Comparison of ENCODE assay signal across 29 cellular contexts in the genomic region with DNA sequence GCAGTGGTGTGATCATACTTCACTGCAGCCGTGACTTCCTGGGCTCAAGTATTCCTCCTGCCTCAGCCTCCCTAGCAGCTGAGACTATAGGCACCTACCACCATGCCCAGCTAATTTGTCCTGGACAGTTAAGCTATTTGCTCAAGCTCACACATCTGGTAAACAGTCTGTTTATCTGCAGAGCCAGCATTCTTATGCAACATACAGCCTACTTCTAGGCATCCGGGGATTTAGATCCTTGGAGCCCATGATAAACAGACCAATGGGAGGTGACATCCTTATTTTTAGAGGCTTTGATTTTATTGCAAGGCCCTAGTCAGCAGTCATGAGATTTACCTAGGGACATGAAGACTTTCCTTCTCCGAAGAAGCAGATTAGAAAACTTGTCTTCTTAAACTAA. TPM values are rescaled to one million over a fixed set of nuclear protein-coding genes. Genes with fewer than 3 reads are reported as not detected.
"Had no signal": no experiment of that assay in that cellular context is flagged by ENCODE, and none has a peak within 500 bp of the region (broad histone marks: within the 10 kb centered on the region; RNA-seq: fewer than 3 reads in every experiment).

No MANE protein-coding gene starts in this region.

- H3K4me3 Mint-ChIP-seq: activated naive CD8-positive, alpha-beta T cell; activated T-cell treated with anti-CD3 and anti-CD28 coated beads, Interleukin-2, amount 50 U/mL, for 72 hours; neural progenitor cell; T-helper 1 cell treated with Interleukin-12 subunit alpha and Interleukin-12 subunit beta and Interleukin-4 antibody, amounts not matched to agents 30 μg/mL and 1 μg/mL, for 36 hours; type B pancreatic cell had no signal

- H3K27ac ChIP-seq: neural progenitor cell, parathyroid adenoma, psoas muscle, thoracic aorta, VCaP had no signal

- H3K4me2 ChIP-seq: neural progenitor cell had no signal

- H3K9ac ChIP-seq: neural progenitor cell, parathyroid adenoma had no signal

- H3K9me3 ChIP-seq: heart right ventricle, left ventricle myocardium inferior, psoas muscle, sigmoid colon, thoracic aorta, uterus had no signal

- H2AFZ ChIP-seq: neural progenitor cell, parathyroid adenoma had no signal

- H3K36me3 Mint-ChIP-seq: neural progenitor cell had no signal

- H3K4me1 ChIP-seq: neural progenitor cell had no signal

- H3K4me3 ChIP-seq: heart right ventricle, left ventricle myocardium inferior, neural progenitor cell, psoas muscle, sigmoid colon, thoracic aorta, uterus had no signal

- FAIRE-seq: endothelial cell of umbilical vein, islet of Langerhans, small intestine, TTC549 had no signal

- H3K36me3 ChIP-seq: left ventricle myocardium inferior, neural progenitor cell, sigmoid colon, thoracic aorta, uterus had no signal

- H3K9me3 Mint-ChIP-seq: activated T-cell treated with anti-CD3 and anti-CD28 coated beads, Interleukin-2, amount 50 U/mL, for 72 hours; neural progenitor cell; T-helper 1 cell treated with Interleukin-12 subunit alpha and Interleukin-12 subunit beta and Interleukin-4 antibody, amounts not matched to agents 30 μg/mL and 1 μg/mL, for 36 hours; type B pancreatic cell had no signal

- H3K27me3 ChIP-seq: heart right ventricle, neural progenitor cell, sigmoid colon, uterus had no signal

- H3K27me3 Mint-ChIP-seq: activated naive CD8-positive, alpha-beta T cell; type B pancreatic cell had no signal

- ATAC-seq: activated T-cell treated with anti-CD3 and anti-CD28 coated beads, Interleukin-2, amount 50 U/mL, for 72 hours; heart right ventricle; psoas muscle had no signal

- H3K27ac Mint-ChIP-seq: activated naive CD8-positive, alpha-beta T cell; activated T-cell treated with anti-CD3 and anti-CD28 coated beads, Interleukin-2, amount 50 U/mL, for 72 hours; neural progenitor cell; T-helper 1 cell treated with Interleukin-12 subunit alpha and Interleukin-12 subunit beta and Interleukin-4 antibody, amounts not matched to agents 30 μg/mL and 1 μg/mL, for 36 hours; type B pancreatic cell had no signal

- H3K79me2 ChIP-seq: parathyroid adenoma had no signal

- DNase-seq: activated CD4-positive, alpha-beta T cell treated with anti-CD3 and anti-CD28 coated beads for 4 hours; activated CD4-positive, alpha-beta T cell treated with anti-CD3 and anti-CD28 coated beads, Interleukin-2, amount 50 U/mL, for 4 hours; activated effector memory CD4-positive, alpha-beta T cell treated with Interleukin-2 at 50 U/mL for 16 hours; activated naive CD4-positive, alpha-beta T cell treated with Interleukin-2 at 50 U/mL for 16 hours; activated T-cell treated with anti-CD3 and anti-CD28 coated beads for 4 hours; activated T-cell treated with anti-CD3 and anti-CD28 coated beads, Interleukin-2, amount 50 U/mL, for 72 hours; caudate nucleus; foreskin melanocyte; heart right ventricle; left ventricle myocardium inferior; occipital lobe; psoas muscle; sigmoid colon; small intestine; stimulated activated CD4-positive, alpha-beta T cell treated with anti-CD3 and anti-CD28 coated beads, Interleukin-15, amount 100 ng/mL, for 24 hours; stimulated activated CD4-positive, alpha-beta T cell treated with anti-CD3 and anti-CD28 coated beads, Interleukin-2, amount 100 ng/mL, for 24 hours; stimulated activated naive CD4-positive, alpha-beta T cell treated with Interleukin-2 at 50 U/mL for 16 hours; T-helper 9 cell; uterus had no signal

RNA-seq across cellular contexts. Expression of a gene that starts 50.7 kb away (rescaled TPM):
- total RNA-seq: activated T-cell treated with anti-CD3 and anti-CD28 coated beads, Interleukin-2, amount 50 U/mL, for 72 hours had no signal
